9 cellular contexts compared by ENCODE assay signal in genomic region chr10:119368991-119369869, GRCh38.
DNase-seq lines count a peak whose midpoint lies in the region; ATAC-seq lines count a peak whose summit lies in the region.
"Had no signal": no experiment of that assay in that cellular context is flagged by ENCODE, and none has a peak within 500 bp of the region (broad histone marks: within the 10 kb centered on the region; RNA-seq: fewer than 3 reads in every experiment).

No MANE protein-coding gene starts in this region.

- ATAC-seq in GM18873 (IDR thresholded peaks at IDR 0.05; ENCODE audit: low FRiP score, unreplicated experiment), result peak; percentile 62
- ATAC-seq in HG02870 (IDR thresholded peaks at IDR 0.05; ENCODE audit: unreplicated experiment), result peak; percentile 39
- ATAC-seq in GM18870 (IDR thresholded peaks at IDR 0.05; ENCODE audit: unreplicated experiment), result no peak
- ATAC-seq: naive thymus-derived CD8-positive, alpha-beta T cell had no signal

- H3K27ac ChIP-seq in cingulate gyrus (ENCODE audit: low read depth, low read length) (peak overlapping the region; percentile 30), skin epidermis (peak overlapping the region in 18 of 21 experiments; percentile 18 to 88 (median 74))

- DNase-seq in DMS114 treated with DMSO at 0.1 percent for 48 hours (lab: John Stamatoyannopoulos, UW; ENCODE audit: unreplicated experiment) (no peak), NCI-H2227 treated with DMSO at 0.1 percent for 48 hours (lab: John Stamatoyannopoulos, UW) (no peak)
- DNase-seq in activated CD8-positive, alpha-beta memory T cell treated with anti-CD3 and anti-CD28 coated beads for 24 hours, result no peak

- no peak overlapping the region for H3K4me3 ChIP-seq in skin epidermis
